In genomic region chr2:206164261-206164862, GRCh38 we compare ENCODE assay signal across 1 cellular context.
TF ChIP-seq lines count a peak whose summit lies in the region.

No MANE protein-coding gene starts in this region.

TF ChIP-seq in H1, 55 proteins besides CTCF, POLR2A, EP300 and RAD21:
- no peak for TF ChIP-seq YY1 (IDR thresholded peaks at IDR 0.05; ENCODE audit: low read depth, low read length)
- TF ChIP-seq TBP (IDR thresholded peaks at IDR 0.05; ENCODE audit: low read depth, low read length), result no peak
- TF ChIP-seq TCF12 (IDR thresholded peaks at IDR 0.05; ENCODE audit: low read depth, low read length), result no peak
- no peak for TF ChIP-seq SIN3A (conservative IDR thresholded peaks at IDR 0.05 in 1 of 2, IDR thresholded peaks at IDR 0.05 in 1 of 2; ENCODE audit: low read depth in 1 of 2, low read length in 2 of 2)
- no peak for TF ChIP-seq ATF2 (IDR thresholded peaks at IDR 0.05; ENCODE audit: low read length)
- no peak for TF ChIP-seq SP2 (IDR thresholded peaks at IDR 0.05; ENCODE audit: low read length)
- TF ChIP-seq TEAD4 (IDR thresholded peaks at IDR 0.05; ENCODE audit: low read depth, low read length), result no peak
- no peak for TF ChIP-seq RXRA (IDR thresholded peaks at IDR 0.05; ENCODE audit: insufficient read depth, low read depth, low read length)
- no peak for TF ChIP-seq CBX5 (IDR thresholded peaks at IDR 0.05; ENCODE audit: low read depth, low read length)
- TF ChIP-seq KDM4A (IDR thresholded peaks at IDR 0.05; ENCODE audit: low read depth, low read length, severe bottlenecking), result no peak
- no peak for TF ChIP-seq GTF2F1 (IDR thresholded peaks at IDR 0.05; ENCODE audit: borderline replicate concordance, low read depth, low read length)
- TF ChIP-seq POU5F1 (IDR thresholded peaks at IDR 0.05; ENCODE audit: low read depth, low read length), result no peak
- TF ChIP-seq TAF7 (optimal IDR thresholded peaks at IDR 0.05; ENCODE audit: borderline replicate concordance, low read depth, low read length), result no peak
- no peak for TF ChIP-seq TAF1 (IDR thresholded peaks at IDR 0.05; ENCODE audit: low read depth, low read length)
- TF ChIP-seq PHF8 (conservative IDR thresholded peaks at IDR 0.05; ENCODE audit: low read depth, low read length), result no peak
- no peak for TF ChIP-seq NRF1 (IDR thresholded peaks at IDR 0.05; ENCODE audit: low read depth, low read length)
- no peak for TF ChIP-seq FOSL1 (IDR thresholded peaks at IDR 0.05; ENCODE audit: insufficient read depth, low read depth, low read length)
- TF ChIP-seq SIX5 (IDR thresholded peaks at IDR 0.05; ENCODE audit: low read depth, low read length), result no peak
